In genomic region chr9:120646943-120647342, GRCh38 we compare ENCODE assay signal across 26 cellular contexts.
"Had no signal": no experiment of that assay in that cellular context is flagged by ENCODE, and none has a peak within 500 bp of the region (broad histone marks: within the 10 kb centered on the region; RNA-seq: fewer than 3 reads in every experiment).

No MANE protein-coding gene starts in this region.

- H3K4me1 ChIP-seq: colonic mucosa, lower lobe of right lung had no signal

- H3K4me3 ChIP-seq: colonic mucosa, gastrocnemius medialis, lower lobe of right lung, skin epidermis, thoracic aorta had no signal

- H3K27ac ChIP-seq: colonic mucosa, gastrocnemius medialis, lower lobe of right lung, skin epidermis, thoracic aorta had no signal

- H3K9me3 ChIP-seq: colonic mucosa, gastrocnemius medialis, lower lobe of right lung, thoracic aorta had no signal

- FAIRE-seq: kidney, urothelium cell line had no signal

- H3K36me3 ChIP-seq: colonic mucosa, gastrocnemius medialis, lower lobe of right lung, thoracic aorta had no signal

- ATAC-seq: activated naive CD4-positive, alpha-beta T cell treated with anti-CD3 and anti-CD28 coated beads, Interleukin-2, amount 50 U/mL, for 72 hours; activated T-cell treated with anti-CD3 and anti-CD28 coated beads, Interleukin-2, amount 50 U/mL, for 72 hours; gastrocnemius medialis; lower lobe of right lung; naive thymus-derived CD8-positive, alpha-beta T cell; sciatic nerve; stimulated activated effector memory CD8-positive, alpha-beta T cell treated with anti-CD3 and anti-CD28 coated beads, Interleukin-12 subunit alpha, Interleukin-12 subunit beta, amount 100 ng/mL, for 72 hours had no signal

- DNase-seq: activated CD4-positive, alpha-beta T cell treated with anti-CD3 and anti-CD28 coated beads for 4 hours; activated CD4-positive, alpha-beta T cell treated with anti-CD3 and anti-CD28 coated beads, Interleukin-2, amount 50 U/mL, for 4 hours; activated CD4-positive, CD25-positive, alpha-beta regulatory T cell; activated naive CD4-positive, alpha-beta T cell; activated T-cell treated with anti-CD3 and anti-CD28 coated beads for 4 hours; activated T-cell treated with anti-CD3 and anti-CD28 coated beads, Interleukin-2, amount 50 U/mL, for 72 hours; anterior cingulate cortex; cerebellar nuclear complex; colonic mucosa; effector memory CD4-positive, alpha-beta T cell; erythroblast; gastrocnemius medialis; hippocampal formation; kidney; lower lobe of right lung; mesenchymal stem cell; naive thymus-derived CD8-positive, alpha-beta T cell; occipital lobe; stimulated activated CD4-positive, alpha-beta T cell treated with anti-CD3 and anti-CD28 coated beads, Interleukin-4, amount 100 ng/mL, for 24 hours; trophoblast cell had no signal

- H3K27me3 ChIP-seq: colonic mucosa, gastrocnemius medialis had no signal
